ENCODE assay signal across 27 cellular contexts in genomic region chr15:57951328-57951932, GRCh38.
"Had no signal": no experiment of that assay in that cellular context is flagged by ENCODE, and none has a peak within 500 bp of the region (broad histone marks: within the 10 kb centered on the region; RNA-seq: fewer than 3 reads in every experiment).

No MANE protein-coding gene starts in this region.

- H3K36me3 ChIP-seq: colonic mucosa, gastrocnemius medialis, sigmoid colon, thoracic aorta, tibial nerve, upper lobe of left lung, uterus had no signal

- H3K4me3 ChIP-seq: colonic mucosa, gastrocnemius medialis, lung, mucosa of descending colon, psoas muscle, sigmoid colon, thoracic aorta, tibial nerve, upper lobe of left lung, uterus had no signal

- ATAC-seq: gastrocnemius medialis; left lobe of liver; mucosa of descending colon; natural killer cell treated with Interleukin-12 subunit alpha and Interleukin-12 subunit beta and Interleukin-15 and Interleukin-18, amount 100 ng/mL, for 72 hours; psoas muscle; right cardiac atrium had no signal

- H3K4me3 Mint-ChIP-seq: dendritic cell treated with granulocyte-macrophage colony-stimulating factor and Interleukin-4, amounts not matched to agents 40 ng/mL and 50 ng/mL, for 4 days; endodermal cell; mesothelial cell of epicardium; naive B cell; natural killer cell treated with Interleukin-12 subunit alpha and Interleukin-12 subunit beta and Interleukin-15 and Interleukin-18, amount 100 ng/mL, for 72 hours; stimulated activated effector memory CD8-positive, alpha-beta T cell treated with anti-CD3 and anti-CD28 coated beads, Interleukin-12 subunit alpha, Interleukin-12 subunit beta, amount 100 ng/mL, for 72 hours; stimulated activated naive CD8-positive, alpha-beta T cell treated with anti-CD3 and anti-CD28 coated beads, Interleukin-15, Interleukin-2, amounts not matched to agents 100 ng/mL and 50 ng/mL, for 24 hours had no signal

- H3K27ac ChIP-seq: colonic mucosa, gastrocnemius medialis, psoas muscle, sigmoid colon, thoracic aorta, tibial nerve, uterus had no signal

- FAIRE-seq: keratinocyte had no signal

- H3K36me3 Mint-ChIP-seq: mesothelial cell of epicardium; naive B cell; natural killer cell treated with Interleukin-12 subunit alpha and Interleukin-12 subunit beta and Interleukin-15 and Interleukin-18, amount 100 ng/mL, for 72 hours; stimulated activated effector memory CD8-positive, alpha-beta T cell treated with anti-CD3 and anti-CD28 coated beads, Interleukin-12 subunit alpha, Interleukin-12 subunit beta, amount 100 ng/mL, for 72 hours had no signal

- DNase-seq: colonic mucosa; effector CD8-positive, alpha-beta T cell; endodermal cell; foreskin fibroblast; gastrocnemius medialis; head of caudate nucleus; mesenchymal stem cell; mucosa of descending colon; naive B cell; nucleus accumbens; psoas muscle; right cardiac atrium; sigmoid colon; stimulated activated CD4-positive, alpha-beta T cell treated with anti-CD3 and anti-CD28 coated beads, Interleukin-2, amount 100 ng/mL, for 24 hours; stimulated activated CD4-positive, alpha-beta T cell treated with anti-CD3 and anti-CD28 coated beads, Interleukin-4, amount 100 ng/mL, for 24 hours; upper lobe of left lung; uterus had no signal

- H3K9me3 Mint-ChIP-seq: dendritic cell treated with granulocyte-macrophage colony-stimulating factor and Interleukin-4, amounts not matched to agents 40 ng/mL and 50 ng/mL, for 4 days; endodermal cell; mesothelial cell of epicardium; naive B cell; natural killer cell treated with Interleukin-12 subunit alpha and Interleukin-12 subunit beta and Interleukin-15 and Interleukin-18, amount 100 ng/mL, for 72 hours; stimulated activated effector memory CD8-positive, alpha-beta T cell treated with anti-CD3 and anti-CD28 coated beads, Interleukin-12 subunit alpha, Interleukin-12 subunit beta, amount 100 ng/mL, for 72 hours; stimulated activated naive CD8-positive, alpha-beta T cell treated with anti-CD3 and anti-CD28 coated beads, Interleukin-15, Interleukin-2, amounts not matched to agents 100 ng/mL and 50 ng/mL, for 24 hours had no signal

- H3K27me3 ChIP-seq: colonic mucosa, gastrocnemius medialis, sigmoid colon, upper lobe of left lung, uterus had no signal

- H3K9me3 ChIP-seq: colonic mucosa, gastrocnemius medialis, mucosa of descending colon, psoas muscle, sigmoid colon, thoracic aorta, tibial nerve, upper lobe of left lung, uterus had no signal

- H3K4me1 ChIP-seq: colonic mucosa, gastrocnemius medialis, psoas muscle, sigmoid colon, upper lobe of left lung, uterus had no signal

- H3K4me1 Mint-ChIP-seq: endodermal cell; mesothelial cell of epicardium; naive B cell; stimulated activated effector memory CD8-positive, alpha-beta T cell treated with anti-CD3 and anti-CD28 coated beads, Interleukin-12 subunit alpha, Interleukin-12 subunit beta, amount 100 ng/mL, for 72 hours had no signal

- H3K27ac Mint-ChIP-seq: dendritic cell treated with granulocyte-macrophage colony-stimulating factor and Interleukin-4, amounts not matched to agents 40 ng/mL and 50 ng/mL, for 4 days; endodermal cell; mesothelial cell of epicardium; naive B cell; natural killer cell treated with Interleukin-12 subunit alpha and Interleukin-12 subunit beta and Interleukin-15 and Interleukin-18, amount 100 ng/mL, for 72 hours; stimulated activated effector memory CD8-positive, alpha-beta T cell treated with anti-CD3 and anti-CD28 coated beads, Interleukin-12 subunit alpha, Interleukin-12 subunit beta, amount 100 ng/mL, for 72 hours; stimulated activated naive CD8-positive, alpha-beta T cell treated with anti-CD3 and anti-CD28 coated beads, Interleukin-15, Interleukin-2, amounts not matched to agents 100 ng/mL and 50 ng/mL, for 24 hours had no signal
